ENCODE assay signal across 11 cellular contexts in the genomic region with DNA sequence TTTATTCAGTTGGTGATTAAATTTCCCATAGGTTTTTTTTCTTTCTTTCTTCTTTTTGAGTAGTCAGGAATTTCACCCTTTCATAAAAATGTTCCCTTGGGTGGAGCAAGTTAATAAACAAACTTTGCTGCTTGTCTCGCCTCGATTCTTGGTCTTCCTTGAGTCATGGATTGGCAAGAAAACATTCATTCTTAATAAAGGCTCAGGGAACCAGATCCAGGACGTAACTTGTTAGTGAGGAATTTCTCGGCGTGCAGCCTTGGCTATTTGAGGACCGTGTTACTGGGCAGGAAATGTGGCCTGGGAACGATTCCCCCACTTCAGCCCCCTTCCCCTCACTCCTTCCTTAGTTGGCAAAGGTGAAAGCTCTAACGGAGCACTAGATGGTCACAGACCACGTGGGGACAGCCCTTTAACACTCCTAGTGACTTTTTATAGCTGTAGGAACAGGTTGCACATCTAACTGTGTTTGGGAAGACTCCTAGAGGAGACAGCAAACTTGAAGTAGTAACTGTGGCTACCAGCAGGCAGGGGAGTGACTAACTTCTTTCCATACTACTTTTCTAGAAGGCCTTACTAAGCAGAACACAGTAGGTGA.
DNase-seq lines count a peak whose midpoint lies in the region; FAIRE-seq and TF ChIP-seq lines count a peak whose summit lies in the region.
"Had no signal": no experiment of that assay in that cellular context is flagged by ENCODE, and none has a peak within 500 bp of the region (broad histone marks: within the 10 kb centered on the region; RNA-seq: fewer than 3 reads in every experiment).

No MANE protein-coding gene starts in this region.

- H2BK120ac ChIP-seq in H1 (replicated peaks; ENCODE audit: low read depth, low read length) = no peak overlapping the region

- H3K4me1 Mint-ChIP-seq in activated CD4-positive, alpha-beta memory T cell treated with anti-CD3 and anti-CD28 coated beads for 36 hours (ENCODE audit: low read depth) = no peaks in the 10 kb centered on the region

- H3K9me3 Mint-ChIP-seq in activated CD4-positive, alpha-beta memory T cell treated with anti-CD3 and anti-CD28 coated beads for 36 hours = no peaks in the 10 kb centered on the region

- no peak overlapping the region for H4K8ac ChIP-seq in H1 (ENCODE audit: extremely low read depth, insufficient read depth, low read length)

- no peak overlapping the region for H3K4ac ChIP-seq in H1 (replicated peaks; ENCODE audit: insufficient read length, low read depth, low read length)

- H3K36me3 ChIP-seq in H1 (ENCODE audit: control insufficient read depth in 2 of 4, insufficient read depth in 4 of 4, low read length in 3 of 4) (no peaks in the 10 kb centered on the region; a peak in 1 of 8 replicates), WERI-Rb-1 (no peaks in the 10 kb centered on the region)

- H3K27ac ChIP-seq in H1 (ENCODE audit: low read depth, low read length) (no peak overlapping the region), layer of hippocampus (ENCODE audit: low read depth, low read length) (peak overlapping the region; percentile 93), temporal lobe (ENCODE audit: low read depth, low read length) (peak overlapping the region; percentile 96), WERI-Rb-1 (no peak overlapping the region)

- no peaks in the 10 kb centered on the region for H3K79me1 ChIP-seq in H1 (ENCODE audit: low read depth, low read length)

- H2AK5ac ChIP-seq in H1 (ENCODE audit: low read depth, low read length) = peak overlapping the region; percentile 3; the same call in 1 of the 2 replicates

- H4K20me1 ChIP-seq in H1 (replicated peaks in 1 of 2; ENCODE audit: control insufficient read depth in 1 of 2, insufficient read depth in 2 of 2, low read length in 2 of 2) = peaks cover 3 to 6% of the 10 kb centered on the region in 2 experiments

- peak overlapping the region in 2 of 4 experiments; percentile 30 to 42; a peak in 5 of 8 replicates for H3K4me3 ChIP-seq in H1 (ENCODE audit: extremely low read depth in 1 of 4, insufficient read depth in 2 of 4, low read depth in 3 of 4, low read length in 4 of 4)
- no peak overlapping the region for H3K4me3 ChIP-seq in WERI-Rb-1 (ENCODE audit: low read depth, low read length)
- H3K4me3 ChIP-seq: GM12878 had no signal

- no peak for TF ChIP-seq POLR2A in H1 (IDR thresholded peaks at IDR 0.05; ENCODE audit: control extremely low read depth in 1 of 2, low read depth in 2 of 2, low read length in 2 of 2)

- H3K36me3 Mint-ChIP-seq in activated CD4-positive, alpha-beta memory T cell treated with anti-CD3 and anti-CD28 coated beads for 36 hours = no peaks in the 10 kb centered on the region

- no peak overlapping the region for H3K4me3 Mint-ChIP-seq in activated CD4-positive, alpha-beta memory T cell treated with anti-CD3 and anti-CD28 coated beads for 36 hours

- H2BK20ac ChIP-seq in H1 (ENCODE audit: low read length) = no peak overlapping the region

- CTCF ChIA-PET in H1 (lab: Charles Lee; ENCODE audit: partially characterized antibody) = interaction anchor here (0.7 to 1.2 kb wide), 3 partner anchors 59 to 280 kb away, joined by 3 to 5 read pairs (median 3); no protein-coding TSS in a partner anchor
- CTCF ChIA-PET in activated CD4-positive, alpha-beta memory T cell treated with anti-CD3 and anti-CD28 coated beads for 36 hours (lab: Charles Lee) = no interaction called here

- no peak for FAIRE-seq in H1 (lab: Jason Lieb, UNC)
- FAIRE-seq: GM12878 had no signal

- H3K9me3 ChIP-seq in H1 (ENCODE audit: insufficient read depth in 2 of 2, low read depth in 1 of 2, low read length in 1 of 2) (no peaks in the 10 kb centered on the region), WERI-Rb-1 (ENCODE audit: severe bottlenecking) (no peaks in the 10 kb centered on the region)

- peaks cover 19 to 36% (median 26%) of the 10 kb centered on the region in 4 experiments for H3K4me1 ChIP-seq in H1 (replicated peaks in 1 of 4; ENCODE audit: control insufficient read depth in 3 of 4, insufficient read depth in 4 of 4, low read length in 3 of 4)

- H3K18ac ChIP-seq in H1 (ENCODE audit: extremely low read depth, low read length) = no peak overlapping the region; the same call in 1 of the 2 replicates

- POLR2A ChIA-PET in H1 (lab: Charles Lee; ENCODE audit: partially characterized antibody) = interaction anchor here (0.7 to 1.2 kb wide), 2 partner anchors 69 to 106 kb away, joined by 3 to 4 read pairs; partner anchors contain the start of gene UCHL1
- POLR2A ChIA-PET in activated CD4-positive, alpha-beta memory T cell treated with anti-CD3 and anti-CD28 coated beads for 36 hours (lab: Charles Lee) = no interaction called here

- H3K23ac ChIP-seq in H1 (ENCODE audit: insufficient read length) = no peak overlapping the region

- H3K27me3 ChIP-seq in H1 (replicated peaks in 1 of 4; ENCODE audit: control insufficient read depth in 3 of 4, extremely low read depth in 1 of 4, insufficient read depth in 3 of 4, low read length in 3 of 4) (peaks cover 35 to 66% (median 64%) of the 10 kb centered on the region in 4 experiments), layer of hippocampus (ENCODE audit: control insufficient read depth, insufficient read depth, low read length) (no peaks in the 10 kb centered on the region), WERI-Rb-1 (ENCODE audit: insufficient read depth, low read depth, severe bottlenecking) (no peaks in the 10 kb centered on the region)

- H3K4me2 ChIP-seq in H1 (ENCODE audit: insufficient read depth in 1 of 2, low read depth in 2 of 2, low read length in 2 of 2) = peak overlapping the region; percentile 59 to 95

- no peak overlapping the region for H4K91ac ChIP-seq in H1 (replicated peaks; ENCODE audit: insufficient read length, low read length)

- intact Hi-C loops in activated CD4-positive, alpha-beta memory T cell treated with anti-CD3 and anti-CD28 coated beads for 36 hours (cut with micrococcal nuclease) = no loop called here

- no peak overlapping the region for H2BK5ac ChIP-seq in H1 (ENCODE audit: low read depth, low read length)

- peaks cover 18% of the 10 kb centered on the region; the same call in 1 of the 2 replicates for H3K23me2 ChIP-seq in H1 (ENCODE audit: low read depth, low read length)

- H2BK15ac ChIP-seq in H1 (ENCODE audit: low read length) = peak overlapping the region; percentile 66; the same call in 1 of the 2 replicates

- TF ChIP-seq RAD21 in H1 (IDR thresholded peaks at IDR 0.05 in 1 of 2, conservative IDR thresholded peaks at IDR 0.05 in 1 of 2; ENCODE audit: low read depth in 2 of 2, low read length in 2 of 2) = peak in 1 of 2 experiments; percentile 0; a peak in 1 of 4 replicates

- peak overlapping the region; percentile 2; the same call in 1 of the 2 replicates for H2BK12ac ChIP-seq in H1 (ENCODE audit: low read depth, low read length)

- no peak overlapping the region for H3K9ac ChIP-seq in H1 (replicated peaks in 1 of 4; ENCODE audit: extremely low read depth in 1 of 4, low read depth in 3 of 4, low read length in 3 of 4)

- H3K14ac ChIP-seq in H1 (ENCODE audit: insufficient read length) = no peak overlapping the region

- H3K79me2 ChIP-seq in H1 (ENCODE audit: control insufficient read depth in 1 of 2, insufficient read depth in 2 of 2, low read length in 2 of 2) = no peaks in the 10 kb centered on the region

- DNase-seq in HT-29 (ENCODE audit: low spot score) (peak; percentile 46), H1 (ENCODE audit: low read depth in 1 of 2, low spot score in 2 of 2) (peak in 1 of 2 experiments; percentile 50), WERI-Rb-1 (no peak), NOMO-1 treated with DMSO at 0.1 percent for 48 hours (lab: John Stamatoyannopoulos, UW; ENCODE audit: unreplicated experiment) (no peak), GOT3 (lab: John Stamatoyannopoulos, UW) (no peak)
- DNase-seq in activated CD4-positive, alpha-beta memory T cell treated with anti-CD3 and anti-CD28 coated beads for 36 hours = no peak
- DNase-seq: NCI-H1436; stimulated activated naive CD8-positive, alpha-beta T cell treated with anti-CD3 and anti-CD28 coated beads, Interleukin-15, Interleukin-2, amounts not matched to agents 100 U/mL and 50 U/mL, for 24 hours had no signal

- no peak overlapping the region for H4K5ac ChIP-seq in H1 (ENCODE audit: insufficient read length, low read depth, low read length)

- H2AFZ ChIP-seq in H1 (ENCODE audit: low read length) = no peak overlapping the region

- TF ChIP-seq EP300 in H1 (IDR thresholded peaks at IDR 0.05; ENCODE audit: borderline replicate concordance in 1 of 2, low read depth in 2 of 2, low read length in 2 of 2) = no peak

- H3K56ac ChIP-seq in H1 (replicated peaks; ENCODE audit: insufficient read length, low read depth, low read length) = no peak overlapping the region

- WGBS in H1 (ENCODE audit: extremely low coverage in 1 of 2, insufficient coverage in 1 of 2, insufficient read length in 1 of 2, insufficient replicate concordance in 2 of 2, low coverage in 1 of 2, low lambda C conversion rate in 2 of 2, missing lambda C conversion rate in 1 of 2), 2 experiments = 11% methylated on average over 9 of the region's 9 CpGs; no CpG with 5 or more reads in 1 of the 2 experiments

- H3K27ac Mint-ChIP-seq in activated CD4-positive, alpha-beta memory T cell treated with anti-CD3 and anti-CD28 coated beads for 36 hours = no peak overlapping the region

- TF ChIP-seq CTCF in H1 (IDR thresholded peaks at IDR 0.05; ENCODE audit: control extremely low read depth in 1 of 3, insufficient read depth in 1 of 3, low read depth in 1 of 3, low read length in 3 of 3) = no peak
- TF ChIP-seq CTCF in WERI-Rb-1 (IDR thresholded peaks at IDR 0.05; ENCODE audit: low read depth, low read length) = no peak

- H3K27me3 Mint-ChIP-seq in activated CD4-positive, alpha-beta memory T cell treated with anti-CD3 and anti-CD28 coated beads for 36 hours = peaks cover 38% of the 10 kb centered on the region

TF ChIP-seq in H1, 55 proteins besides CTCF, POLR2A, EP300 and RAD21:
- TF ChIP-seq SP4 (IDR thresholded peaks at IDR 0.05; ENCODE audit: low read length) = peak; percentile 16; the same call in 1 of the 2 replicates
- TF ChIP-seq SP1 (IDR thresholded peaks at IDR 0.05; ENCODE audit: low read depth, low read length) = 0 out of 2 replicates have a peak, but pooled peaks have one; percentile 13
- no peak for TF ChIP-seq POU5F1 (IDR thresholded peaks at IDR 0.05; ENCODE audit: low read depth, low read length)
- TF ChIP-seq RFX5 (IDR thresholded peaks at IDR 0.05; ENCODE audit: borderline replicate concordance, low read depth, low read length) = peak; percentile 34; the same call in 1 of the 2 replicates
- no peak for TF ChIP-seq SIN3A (conservative IDR thresholded peaks at IDR 0.05 in 1 of 2, IDR thresholded peaks at IDR 0.05 in 1 of 2; ENCODE audit: low read depth in 1 of 2, low read length in 2 of 2)
- TF ChIP-seq CEBPB (IDR thresholded peaks at IDR 0.05; ENCODE audit: low read depth, low read length) = no peak

Comparison
In these comparisons a context has a peak if more than half of its experiments do, and no peak if none do; other contexts are left out.
1. H3K27ac ChIP-seq: peak in layer of hippocampus (single experiment) and temporal lobe (single experiment); none in H1 (single experiment) and WERI-Rb-1 (single experiment).